Comparison of ENCODE assay signal across 1 cellular context in the genomic region with DNA sequence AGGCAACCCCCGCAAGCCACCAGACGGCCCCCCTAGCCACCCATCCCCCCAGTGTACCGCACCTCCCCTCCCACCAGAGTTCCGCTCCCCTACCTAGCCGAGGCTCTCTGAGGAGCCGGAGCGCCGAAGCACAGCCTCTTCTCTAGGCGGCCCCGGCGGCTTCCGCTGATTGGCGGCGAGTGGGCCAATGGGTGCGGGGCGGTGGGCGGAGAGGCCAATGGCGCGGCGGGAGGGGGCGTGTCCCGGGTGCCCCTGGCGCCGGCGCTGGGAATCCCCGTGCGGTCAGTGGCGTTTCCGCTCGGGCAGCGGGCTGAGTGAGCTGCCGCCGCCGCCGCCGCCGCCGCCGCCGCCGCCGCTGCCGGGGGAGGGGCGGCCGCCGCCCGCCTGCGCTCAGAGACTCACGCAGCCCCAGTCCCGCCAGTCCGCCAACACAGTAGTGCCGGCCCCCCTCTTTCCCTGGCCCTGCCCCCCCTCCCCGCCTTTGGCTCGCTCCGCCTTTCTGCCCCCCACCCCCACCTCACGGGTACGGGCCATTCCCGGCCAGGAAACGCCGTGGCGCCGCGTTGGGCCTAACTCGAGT.
TF ChIP-seq lines count a peak whose summit lies in the region.

Gene SETD5 (plus strand): TSS at position 285 of the 580 bp plus-strand sequence. CDS start 31,324 bp downstream, outside the sequence.

TF ChIP-seq in HepG2, 621 proteins besides CTCF, POLR2A, EP300 and RAD21 (continued from another document and continues in another):
- peak; percentile 29 for TF ChIP-seq SKI (IDR thresholded peaks at IDR 0.05; ENCODE audit: partially characterized antibody)
- TF ChIP-seq, protein P1, sequence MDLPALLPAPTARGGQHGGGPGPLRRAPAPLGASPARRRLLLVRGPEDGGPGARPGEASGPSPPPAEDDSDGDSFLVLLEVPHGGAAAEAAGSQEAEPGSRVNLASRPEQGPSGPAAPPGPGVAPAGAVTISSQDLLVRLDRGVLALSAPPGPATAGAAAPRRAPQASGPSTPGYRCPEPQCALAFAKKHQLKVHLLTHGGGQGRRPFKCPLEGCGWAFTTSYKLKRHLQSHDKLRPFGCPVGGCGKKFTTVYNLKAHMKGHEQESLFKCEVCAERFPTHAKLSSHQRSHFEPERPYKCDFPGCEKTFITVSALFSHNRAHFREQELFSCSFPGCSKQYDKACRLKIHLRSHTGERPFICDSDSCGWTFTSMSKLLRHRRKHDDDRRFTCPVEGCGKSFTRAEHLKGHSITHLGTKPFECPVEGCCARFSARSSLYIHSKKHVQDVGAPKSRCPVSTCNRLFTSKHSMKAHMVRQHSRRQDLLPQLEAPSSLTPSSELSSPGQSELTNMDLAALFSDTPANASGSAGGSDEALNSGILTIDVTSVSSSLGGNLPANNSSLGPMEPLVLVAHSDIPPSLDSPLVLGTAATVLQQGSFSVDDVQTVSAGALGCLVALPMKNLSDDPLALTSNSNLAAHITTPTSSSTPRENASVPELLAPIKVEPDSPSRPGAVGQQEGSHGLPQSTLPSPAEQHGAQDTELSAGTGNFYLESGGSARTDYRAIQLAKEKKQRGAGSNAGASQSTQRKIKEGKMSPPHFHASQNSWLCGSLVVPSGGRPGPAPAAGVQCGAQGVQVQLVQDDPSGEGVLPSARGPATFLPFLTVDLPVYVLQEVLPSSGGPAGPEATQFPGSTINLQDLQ (CRISPR knock-in tag; IDR thresholded peaks at IDR 0.05): peak; percentile 100
- TF ChIP-seq NFIB (CRISPR knock-in tag; IDR thresholded peaks at IDR 0.05; ENCODE audit: borderline replicate concordance): no peak
- TF ChIP-seq SNAI1 (CRISPR knock-in tag; IDR thresholded peaks at IDR 0.05; ENCODE audit: borderline replicate concordance): 0 out of 2 replicates have a peak, but pooled peaks have one; percentile 19
- TF ChIP-seq THAP8 (CRISPR knock-in tag; IDR thresholded peaks at IDR 0.05; ENCODE audit: borderline replicate concordance): 0 out of 2 replicates have a peak, but pooled peaks have one; percentile 46
- no peak for TF ChIP-seq YEATS2 (CRISPR knock-in tag; IDR thresholded peaks at IDR 0.05; ENCODE audit: borderline replicate concordance)
- no peak for TF ChIP-seq MAFF (IDR thresholded peaks at IDR 0.05; ENCODE audit: low read depth, low read length)
- no peak for TF ChIP-seq PAF1 (CRISPR knock-in tag; IDR thresholded peaks at IDR 0.05)
- TF ChIP-seq SAP130 (CRISPR knock-in tag; IDR thresholded peaks at IDR 0.05; ENCODE audit: low read depth): peak; percentile 43
- TF ChIP-seq, protein P2, sequence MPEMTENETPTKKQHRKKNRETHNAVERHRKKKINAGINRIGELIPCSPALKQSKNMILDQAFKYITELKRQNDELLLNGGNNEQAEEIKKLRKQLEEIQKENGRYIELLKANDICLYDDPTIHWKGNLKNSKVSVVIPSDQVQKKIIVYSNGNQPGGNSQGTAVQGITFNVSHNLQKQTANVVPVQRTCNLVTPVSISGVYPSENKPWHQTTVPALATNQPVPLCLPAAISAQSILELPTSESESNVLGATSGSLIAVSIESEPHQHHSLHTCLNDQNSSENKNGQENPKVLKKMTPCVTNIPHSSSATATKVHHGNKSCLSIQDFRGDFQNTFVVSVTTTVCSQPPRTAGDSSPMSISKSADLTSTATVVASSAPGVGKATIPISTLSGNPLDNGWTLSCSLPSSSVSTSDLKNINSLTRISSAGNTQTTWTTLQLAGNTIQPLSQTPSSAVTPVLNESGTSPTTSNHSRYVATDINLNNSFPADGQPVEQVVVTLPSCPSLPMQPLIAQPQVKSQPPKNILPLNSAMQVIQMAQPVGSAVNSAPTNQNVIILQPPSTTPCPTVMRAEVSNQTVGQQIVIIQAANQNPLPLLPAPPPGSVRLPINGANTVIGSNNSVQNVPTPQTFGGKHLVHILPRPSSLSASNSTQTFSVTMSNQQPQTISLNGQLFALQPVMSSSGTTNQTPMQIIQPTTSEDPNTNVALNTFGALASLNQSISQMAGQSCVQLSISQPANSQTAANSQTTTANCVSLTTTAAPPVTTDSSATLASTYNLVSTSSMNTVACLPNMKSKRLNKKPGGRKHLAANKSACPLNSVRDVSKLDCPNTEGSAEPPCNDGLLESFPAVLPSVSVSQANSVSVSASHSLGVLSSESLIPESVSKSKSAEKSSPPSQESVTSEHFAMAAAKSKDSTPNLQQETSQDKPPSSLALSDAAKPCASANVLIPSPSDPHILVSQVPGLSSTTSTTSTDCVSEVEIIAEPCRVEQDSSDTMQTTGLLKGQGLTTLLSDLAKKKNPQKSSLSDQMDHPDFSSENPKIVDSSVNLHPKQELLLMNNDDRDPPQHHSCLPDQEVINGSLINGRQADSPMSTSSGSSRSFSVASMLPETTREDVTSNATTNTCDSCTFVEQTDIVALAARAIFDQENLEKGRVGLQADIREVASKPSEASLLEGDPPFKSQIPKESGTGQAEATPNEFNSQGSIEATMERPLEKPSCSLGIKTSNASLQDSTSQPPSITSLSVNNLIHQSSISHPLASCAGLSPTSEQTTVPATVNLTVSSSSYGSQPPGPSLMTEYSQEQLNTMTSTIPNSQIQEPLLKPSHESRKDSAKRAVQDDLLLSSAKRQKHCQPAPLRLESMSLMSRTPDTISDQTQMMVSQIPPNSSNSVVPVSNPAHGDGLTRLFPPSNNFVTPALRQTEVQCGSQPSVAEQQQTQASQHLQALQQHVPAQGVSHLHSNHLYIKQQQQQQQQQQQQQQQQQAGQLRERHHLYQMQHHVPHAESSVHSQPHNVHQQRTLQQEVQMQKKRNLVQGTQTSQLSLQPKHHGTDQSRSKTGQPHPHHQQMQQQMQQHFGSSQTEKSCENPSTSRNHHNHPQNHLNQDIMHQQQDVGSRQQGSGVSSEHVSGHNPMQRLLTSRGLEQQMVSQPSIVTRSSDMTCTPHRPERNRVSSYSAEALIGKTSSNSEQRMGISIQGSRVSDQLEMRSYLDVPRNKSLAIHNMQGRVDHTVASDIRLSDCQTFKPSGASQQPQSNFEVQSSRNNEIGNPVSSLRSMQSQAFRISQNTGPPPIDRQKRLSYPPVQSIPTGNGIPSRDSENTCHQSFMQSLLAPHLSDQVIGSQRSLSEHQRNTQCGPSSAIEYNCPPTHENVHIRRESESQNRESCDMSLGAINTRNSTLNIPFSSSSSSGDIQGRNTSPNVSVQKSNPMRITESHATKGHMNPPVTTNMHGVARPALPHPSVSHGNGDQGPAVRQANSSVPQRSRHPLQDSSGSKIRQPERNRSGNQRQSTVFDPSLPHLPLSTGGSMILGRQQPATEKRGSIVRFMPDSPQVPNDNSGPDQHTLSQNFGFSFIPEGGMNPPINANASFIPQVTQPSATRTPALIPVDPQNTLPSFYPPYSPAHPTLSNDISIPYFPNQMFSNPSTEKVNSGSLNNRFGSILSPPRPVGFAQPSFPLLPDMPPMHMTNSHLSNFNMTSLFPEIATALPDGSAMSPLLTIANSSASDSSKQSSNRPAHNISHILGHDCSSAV (CRISPR knock-in tag; IDR thresholded peaks at IDR 0.05; ENCODE audit: borderline replicate concordance): no peak
- TF ChIP-seq PHF8 (CRISPR knock-in tag; IDR thresholded peaks at IDR 0.05): no peak; the same call in 1 of the 2 replicates
- TF ChIP-seq GABPA (IDR thresholded peaks at IDR 0.05; ENCODE audit: low read depth, low read length): peak; percentile 68
- TF ChIP-seq GABPA (CRISPR knock-in tag; IDR thresholded peaks at IDR 0.05; ENCODE audit: low read depth): no peak
- no peak for TF ChIP-seq ZNF414 (CRISPR knock-in tag; IDR thresholded peaks at IDR 0.05)
- no peak for TF ChIP-seq U2AF2 (IDR thresholded peaks at IDR 0.05; ENCODE audit: low read depth, low read length)
- TF ChIP-seq ZMAT5 (CRISPR knock-in tag; IDR thresholded peaks at IDR 0.05; ENCODE audit: borderline replicate concordance, low read depth): no peak
- TF ChIP-seq RELA (CRISPR knock-in tag; IDR thresholded peaks at IDR 0.05): no peak
- TF ChIP-seq ZNF367 (CRISPR knock-in tag; IDR thresholded peaks at IDR 0.05; ENCODE audit: borderline replicate concordance): peak; percentile 35; the same call in 1 of the 2 replicates
- no peak for TF ChIP-seq NFRKB (IDR thresholded peaks at IDR 0.05)
- no peak for TF ChIP-seq SRSF9 (IDR thresholded peaks at IDR 0.05; ENCODE audit: borderline replicate concordance, insufficient read depth, low read depth, low read length, poor library complexity, severe bottlenecking)
- TF ChIP-seq POLR2AphosphoS2 (IDR thresholded peaks at IDR 0.05; ENCODE audit: low read depth, low read length): peak; percentile 92
- TF ChIP-seq DRAP1 (CRISPR knock-in tag; IDR thresholded peaks at IDR 0.05): peak; percentile 92
- TF ChIP-seq SP140L (CRISPR knock-in tag; IDR thresholded peaks at IDR 0.05; ENCODE audit: borderline replicate concordance): 0 out of 2 replicates have a peak, but pooled peaks have one; percentile 2
- TF ChIP-seq ZNF598 (CRISPR knock-in tag; IDR thresholded peaks at IDR 0.05; ENCODE audit: borderline replicate concordance): no peak
- 0 out of 2 replicates have a peak, but pooled peaks have one; percentile 10 for TF ChIP-seq MIER3 (CRISPR knock-in tag; IDR thresholded peaks at IDR 0.05; ENCODE audit: borderline replicate concordance)
- peak; percentile 74 for TF ChIP-seq TAF1 (CRISPR knock-in tag; IDR thresholded peaks at IDR 0.05)
- peak; percentile 88 for TF ChIP-seq POLR2G (IDR thresholded peaks at IDR 0.05; ENCODE audit: low read depth, low read length)
- 0 out of 4 replicates have a peak, but pooled peaks of 1 of the 2 experiments have one; percentile 5 for TF ChIP-seq ATF4 (CRISPR knock-in tag; IDR thresholded peaks at IDR 0.05)
- no peak; the same call in 1 of the 2 replicates for TF ChIP-seq HOXA5 (CRISPR knock-in tag; IDR thresholded peaks at IDR 0.05)
- 0 out of 2 replicates have a peak, but pooled peaks have one; percentile 16 for TF ChIP-seq ZNF790 (CRISPR knock-in tag; IDR thresholded peaks at IDR 0.05; ENCODE audit: borderline replicate concordance)
- TF ChIP-seq, protein P3, sequence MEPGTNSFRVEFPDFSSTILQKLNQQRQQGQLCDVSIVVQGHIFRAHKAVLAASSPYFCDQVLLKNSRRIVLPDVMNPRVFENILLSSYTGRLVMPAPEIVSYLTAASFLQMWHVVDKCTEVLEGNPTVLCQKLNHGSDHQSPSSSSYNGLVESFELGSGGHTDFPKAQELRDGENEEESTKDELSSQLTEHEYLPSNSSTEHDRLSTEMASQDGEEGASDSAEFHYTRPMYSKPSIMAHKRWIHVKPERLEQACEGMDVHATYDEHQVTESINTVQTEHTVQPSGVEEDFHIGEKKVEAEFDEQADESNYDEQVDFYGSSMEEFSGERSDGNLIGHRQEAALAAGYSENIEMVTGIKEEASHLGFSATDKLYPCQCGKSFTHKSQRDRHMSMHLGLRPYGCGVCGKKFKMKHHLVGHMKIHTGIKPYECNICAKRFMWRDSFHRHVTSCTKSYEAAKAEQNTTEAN (CRISPR knock-in tag; conservative IDR thresholded peaks at IDR 0.05): 0 out of 2 replicates have a peak, but pooled peaks have one; percentile 49
- peak; percentile 6; the same call in 1 of the 2 replicates for TF ChIP-seq ZNF776 (CRISPR knock-in tag; IDR thresholded peaks at IDR 0.05)
- TF ChIP-seq GTF2F1 (IDR thresholded peaks at IDR 0.05; ENCODE audit: low read length): peak; percentile 75; the same call in 1 of the 2 replicates
- TF ChIP-seq PHF21A (CRISPR knock-in tag; IDR thresholded peaks at IDR 0.05): 0 out of 2 replicates have a peak, but pooled peaks have one; percentile 2
- peak; percentile 83; the same call in 1 of the 2 replicates for TF ChIP-seq ZNF446 (CRISPR knock-in tag; IDR thresholded peaks at IDR 0.05)
- peak; percentile 82 for TF ChIP-seq RBFOX2 (IDR thresholded peaks at IDR 0.05; ENCODE audit: low read depth, low read length)
- TF ChIP-seq ZBTB2 (CRISPR knock-in tag; IDR thresholded peaks at IDR 0.05; ENCODE audit: low read depth): peak; percentile 89
